1 cellular context compared by ENCODE assay signal in the genomic region with DNA sequence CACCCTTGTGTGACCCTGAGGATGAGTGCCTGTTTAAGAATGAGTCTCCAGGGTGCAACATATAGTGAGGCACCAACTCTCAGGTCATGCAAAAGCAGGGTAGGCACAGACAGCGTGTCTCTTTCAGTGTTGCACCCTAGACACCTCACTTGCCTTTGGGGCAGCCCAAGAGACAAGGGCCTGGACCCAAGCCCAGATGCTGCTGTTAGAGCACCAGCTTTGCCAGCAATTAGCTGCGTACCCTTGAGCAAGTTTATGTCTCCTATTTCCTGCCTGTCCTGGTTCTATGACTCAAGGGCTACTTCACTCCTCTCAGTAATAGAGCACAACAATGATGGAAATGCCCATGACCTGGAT.
TF ChIP-seq lines count a peak whose summit lies in the region.

No MANE protein-coding gene starts in this region.

TF ChIP-seq in GM23338, 12 proteins besides CTCF, POLR2A, EP300 and RAD21 (continued from another document):
- TF ChIP-seq, protein P1, sequence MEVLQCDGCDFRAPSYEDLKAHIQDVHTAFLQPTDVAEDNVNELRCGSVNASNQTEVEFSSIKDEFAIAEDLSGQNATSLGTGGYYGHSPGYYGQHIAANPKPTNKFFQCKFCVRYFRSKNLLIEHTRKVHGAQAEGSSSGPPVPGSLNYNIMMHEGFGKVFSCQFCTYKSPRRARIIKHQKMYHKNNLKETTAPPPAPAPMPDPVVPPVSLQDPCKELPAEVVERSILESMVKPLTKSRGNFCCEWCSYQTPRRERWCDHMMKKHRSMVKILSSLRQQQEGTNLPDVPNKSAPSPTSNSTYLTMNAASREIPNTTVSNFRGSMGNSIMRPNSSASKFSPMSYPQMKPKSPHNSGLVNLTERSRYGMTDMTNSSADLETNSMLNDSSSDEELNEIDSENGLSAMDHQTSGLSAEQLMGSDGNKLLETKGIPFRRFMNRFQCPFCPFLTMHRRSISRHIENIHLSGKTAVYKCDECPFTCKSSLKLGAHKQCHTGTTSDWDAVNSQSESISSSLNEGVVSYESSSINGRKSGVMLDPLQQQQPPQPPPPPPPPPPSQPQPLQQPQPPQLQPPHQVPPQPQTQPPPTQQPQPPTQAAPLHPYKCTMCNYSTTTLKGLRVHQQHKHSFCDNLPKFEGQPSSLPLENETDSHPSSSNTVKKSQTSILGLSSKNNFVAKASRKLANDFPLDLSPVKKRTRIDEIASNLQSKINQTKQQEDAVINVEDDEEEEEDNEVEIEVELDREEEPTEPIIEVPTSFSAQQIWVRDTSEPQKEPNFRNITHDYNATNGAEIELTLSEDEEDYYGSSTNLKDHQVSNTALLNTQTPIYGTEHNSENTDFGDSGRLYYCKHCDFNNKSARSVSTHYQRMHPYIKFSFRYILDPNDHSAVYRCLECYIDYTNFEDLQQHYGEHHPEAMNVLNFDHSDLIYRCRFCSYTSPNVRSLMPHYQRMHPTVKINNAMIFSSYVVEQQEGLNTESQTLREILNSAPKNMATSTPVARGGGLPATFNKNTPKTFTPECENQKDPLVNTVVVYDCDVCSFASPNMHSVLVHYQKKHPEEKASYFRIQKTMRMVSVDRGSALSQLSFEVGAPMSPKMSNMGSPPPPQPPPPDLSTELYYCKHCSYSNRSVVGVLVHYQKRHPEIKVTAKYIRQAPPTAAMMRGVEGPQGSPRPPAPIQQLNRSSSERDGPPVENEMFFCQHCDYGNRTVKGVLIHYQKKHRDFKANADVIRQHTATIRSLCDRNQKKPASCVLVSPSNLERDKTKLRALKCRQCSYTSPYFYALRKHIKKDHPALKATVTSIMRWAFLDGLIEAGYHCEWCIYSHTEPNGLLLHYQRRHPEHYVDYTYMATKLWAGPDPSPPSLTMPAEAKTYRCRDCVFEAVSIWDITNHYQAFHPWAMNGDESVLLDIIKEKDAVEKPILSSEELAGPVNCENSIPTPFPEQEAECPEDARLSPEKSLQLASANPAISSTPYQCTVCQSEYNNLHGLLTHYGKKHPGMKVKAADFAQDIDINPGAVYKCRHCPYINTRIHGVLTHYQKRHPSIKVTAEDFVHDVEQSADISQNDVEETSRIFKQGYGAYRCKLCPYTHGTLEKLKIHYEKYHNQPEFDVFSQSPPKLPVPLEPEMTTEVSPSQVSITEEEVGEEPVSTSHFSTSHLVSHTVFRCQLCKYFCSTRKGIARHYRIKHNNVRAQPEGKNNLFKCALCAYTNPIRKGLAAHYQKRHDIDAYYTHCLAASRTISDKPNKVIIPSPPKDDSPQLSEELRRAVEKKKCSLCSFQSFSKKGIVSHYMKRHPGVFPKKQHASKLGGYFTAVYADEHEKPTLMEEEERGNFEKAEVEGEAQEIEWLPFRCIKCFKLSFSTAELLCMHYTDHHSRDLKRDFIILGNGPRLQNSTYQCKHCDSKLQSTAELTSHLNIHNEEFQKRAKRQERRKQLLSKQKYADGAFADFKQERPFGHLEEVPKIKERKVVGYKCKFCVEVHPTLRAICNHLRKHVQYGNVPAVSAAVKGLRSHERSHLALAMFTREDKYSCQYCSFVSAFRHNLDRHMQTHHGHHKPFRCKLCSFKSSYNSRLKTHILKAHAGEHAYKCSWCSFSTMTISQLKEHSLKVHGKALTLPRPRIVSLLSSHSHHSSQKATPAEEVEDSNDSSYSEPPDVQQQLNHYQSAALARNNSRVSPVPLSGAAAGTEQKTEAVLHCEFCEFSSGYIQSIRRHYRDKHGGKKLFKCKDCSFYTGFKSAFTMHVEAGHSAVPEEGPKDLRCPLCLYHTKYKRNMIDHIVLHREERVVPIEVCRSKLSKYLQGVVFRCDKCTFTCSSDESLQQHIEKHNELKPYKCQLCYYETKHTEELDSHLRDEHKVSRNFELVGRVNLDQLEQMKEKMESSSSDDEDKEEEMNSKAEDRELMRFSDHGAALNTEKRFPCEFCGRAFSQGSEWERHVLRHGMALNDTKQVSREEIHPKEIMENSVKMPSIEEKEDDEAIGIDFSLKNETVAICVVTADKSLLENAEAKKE (CRISPR knock-in tag; IDR thresholded peaks at IDR 0.05): no peak
- TF ChIP-seq ZNF331 (CRISPR knock-in tag; IDR thresholded peaks at IDR 0.05; ENCODE audit: low read depth) (no peak), EZH2phosphoT487 (IDR thresholded peaks at IDR 0.05; ENCODE audit: unreplicated experiment) (no peak), NANOG (IDR thresholded peaks at IDR 0.05; ENCODE audit: borderline replicate concordance) (no peak)
